31 cellular contexts compared by ENCODE assay signal in genomic region chr14:106670006-106670405, GRCh38.
"Had no signal": no experiment of that assay in that cellular context is flagged by ENCODE, and none has a peak within 500 bp of the region (broad histone marks: within the 10 kb centered on the region; RNA-seq: fewer than 3 reads in every experiment).

No MANE protein-coding gene starts in this region.

- H3K27me3 Mint-ChIP-seq: brain had no signal

- H3K9ac ChIP-seq: SK-N-SH had no signal

- H3K4me1 Mint-ChIP-seq: brain had no signal

- H3K4me2 ChIP-seq: SK-N-SH had no signal

- H3K36me3 Mint-ChIP-seq: activated CD8-positive, alpha-beta memory T cell treated with anti-CD3 and anti-CD28 coated beads, Interleukin-2, amount 10 ng/mL, durations not matched to agents 7 days and 5 days; activated naive CD4-positive, alpha-beta T cell treated with anti-CD3 and anti-CD28 coated beads, Interleukin-2, amount 10 ng/mL, durations not matched to agents 7 days and 5 days; activated naive CD8-positive, alpha-beta T cell; brain had no signal

- H3K27ac Mint-ChIP-seq: activated CD4-positive, alpha-beta memory T cell treated with anti-CD3 and anti-CD28 coated beads, Interleukin-2, amount 10 ng/mL, durations not matched to agents 7 days and 5 days; activated CD4-positive, alpha-beta T cell treated with anti-CD3 and anti-CD28 coated beads for 36 hours; activated CD8-positive, alpha-beta memory T cell treated with anti-CD3 and anti-CD28 coated beads, Interleukin-2, amount 10 ng/mL, durations not matched to agents 7 days and 5 days; activated naive CD4-positive, alpha-beta T cell treated with anti-CD3 and anti-CD28 coated beads, Interleukin-2, amount 10 ng/mL, durations not matched to agents 7 days and 5 days; activated naive CD8-positive, alpha-beta T cell; activated naive CD8-positive, alpha-beta T cell treated with anti-CD3 and anti-CD28 coated beads, Interleukin-2, amount 50 U/mL, for 24 hours; brain; T-helper 1 cell treated with Interleukin-12 subunit alpha and Interleukin-12 subunit beta and Interleukin-4 antibody, amounts not matched to agents 30 μg/mL and 1 μg/mL, for 36 hours; T-helper 2 cell treated with Interferon-gamma antibody and Interleukin-4, amounts not matched to agents 5 μg/mL and 100 μg/mL, for 36 hours had no signal

- H3K4me3 ChIP-seq: MG63, Peyer's patch, SJSA1 had no signal

- H3K4me1 ChIP-seq: Peyer's patch, SJSA1 had no signal

- DNase-seq: activated CD4-positive, alpha-beta memory T cell treated with anti-CD3 and anti-CD28 coated beads, Interleukin-2, amount 10 ng/mL, durations not matched to agents 7 days and 5 days; activated CD4-positive, alpha-beta T cell treated with anti-CD3 and anti-CD28 coated beads for 36 hours; activated CD8-positive, alpha-beta memory T cell treated with anti-CD3 and anti-CD28 coated beads for 24 hours; activated CD8-positive, alpha-beta memory T cell treated with anti-CD3 and anti-CD28 coated beads, Interleukin-2, amount 10 ng/mL, durations not matched to agents 7 days and 5 days; activated CD8-positive, alpha-beta memory T cell treated with anti-CD3 and anti-CD28 coated beads, Interleukin-2, amount 50 U/mL, for 48 hours; activated effector memory CD4-positive, alpha-beta T cell treated with Interleukin-2 at 50 U/mL for 16 hours; activated naive CD4-positive, alpha-beta T cell treated with anti-CD3 and anti-CD28 coated beads, Interleukin-2, amount 10 ng/mL, durations not matched to agents 7 days and 5 days; activated naive CD8-positive, alpha-beta T cell treated with anti-CD3 and anti-CD28 coated beads, Interleukin-2, amount 50 U/mL, for 24 hours; activated T-cell treated with anti-CD3 and anti-CD28 coated beads, Interleukin-2, amount 50 U/mL, for 48 hours; anterior cingulate cortex; central memory CD4-positive, alpha-beta T cell; Kasumi-1; MG63; NCI-H1092; NCI-H1436 treated with DMSO at 0.1 percent for 48 hours; NCI-H1694 treated with DMSO at 0.1 percent for 48 hours; NCI-H2029; NCI-H345; NCI-H524 treated with DMSO at 0.1 percent for 48 hours; NK-92 treated with Interleukin-12 subunit alpha and Interleukin-12 subunit beta, amount 100 ng/mL, for 24 hours; PC-3; Peyer's patch; RPMI8226; SHP77 treated with DMSO at 0.1 percent for 48 hours; SK-N-SH had no signal

- H3K27me3 ChIP-seq: MG63, Peyer's patch, SJSA1 had no signal

- H3K9me3 ChIP-seq: MG63, Peyer's patch, SJSA1 had no signal

- H3K36me3 ChIP-seq: MG63, Peyer's patch, SJSA1 had no signal

- H3K27ac ChIP-seq: Peyer's patch, SJSA1 had no signal

- H3K4me3 Mint-ChIP-seq: activated CD4-positive, alpha-beta memory T cell treated with anti-CD3 and anti-CD28 coated beads, Interleukin-2, amount 10 ng/mL, durations not matched to agents 7 days and 5 days; activated CD4-positive, alpha-beta T cell treated with anti-CD3 and anti-CD28 coated beads for 36 hours; activated CD8-positive, alpha-beta memory T cell treated with anti-CD3 and anti-CD28 coated beads, Interleukin-2, amount 10 ng/mL, durations not matched to agents 7 days and 5 days; activated naive CD4-positive, alpha-beta T cell treated with anti-CD3 and anti-CD28 coated beads, Interleukin-2, amount 10 ng/mL, durations not matched to agents 7 days and 5 days; activated naive CD8-positive, alpha-beta T cell; activated naive CD8-positive, alpha-beta T cell treated with anti-CD3 and anti-CD28 coated beads, Interleukin-2, amount 50 U/mL, for 24 hours; brain; T-helper 1 cell treated with Interleukin-12 subunit alpha and Interleukin-12 subunit beta and Interleukin-4 antibody, amounts not matched to agents 30 μg/mL and 1 μg/mL, for 36 hours; T-helper 2 cell treated with Interferon-gamma antibody and Interleukin-4, amounts not matched to agents 5 μg/mL and 100 μg/mL, for 36 hours had no signal

- H3K9me3 Mint-ChIP-seq: activated CD4-positive, alpha-beta memory T cell treated with anti-CD3 and anti-CD28 coated beads, Interleukin-2, amount 10 ng/mL, durations not matched to agents 7 days and 5 days; activated naive CD4-positive, alpha-beta T cell treated with anti-CD3 and anti-CD28 coated beads, Interleukin-2, amount 10 ng/mL, durations not matched to agents 7 days and 5 days; activated naive CD8-positive, alpha-beta T cell treated with anti-CD3 and anti-CD28 coated beads, Interleukin-2, amount 50 U/mL, for 24 hours; T-helper 1 cell treated with Interleukin-12 subunit alpha and Interleukin-12 subunit beta and Interleukin-4 antibody, amounts not matched to agents 30 μg/mL and 1 μg/mL, for 36 hours; T-helper 2 cell treated with Interferon-gamma antibody and Interleukin-4, amounts not matched to agents 5 μg/mL and 100 μg/mL, for 36 hours had no signal

- FAIRE-seq: TTC549 had no signal
